21 cellular contexts compared by ENCODE assay signal in genomic region chr9:82957526-82958379, GRCh38.
DNase-seq lines count a peak whose midpoint lies in the region; ATAC-seq, FAIRE-seq and TF ChIP-seq lines count a peak whose summit lies in the region.
"Had no signal": no experiment of that assay in that cellular context is flagged by ENCODE, and none has a peak within 500 bp of the region (broad histone marks: within the 10 kb centered on the region; RNA-seq: fewer than 3 reads in every experiment).

No MANE protein-coding gene starts in this region.

- TF ChIP-seq RAD21 in neural cell (conservative IDR thresholded peaks at IDR 0.05): no peak

- no peaks in the 10 kb centered on the region for H3F3A ChIP-seq in neural cell (ENCODE audit: insufficient read depth, low read length, poor library complexity, severe bottlenecking)

- H3K9me2 ChIP-seq in neural cell (ENCODE audit: insufficient read depth, low read length): no peaks in the 10 kb centered on the region

- H3K9ac ChIP-seq in neural cell (ENCODE audit: low read length): no peak overlapping the region
- H3K9ac ChIP-seq: parathyroid adenoma had no signal

- ATAC-seq in GM21825 (IDR thresholded peaks at IDR 0.05; ENCODE audit: unreplicated experiment) (no peak), HG03442 (IDR thresholded peaks at IDR 0.05; ENCODE audit: unreplicated experiment) (no peak), HG02885 (IDR thresholded peaks at IDR 0.05; ENCODE audit: poor library complexity, unreplicated experiment) (no peak)
- ATAC-seq: T-helper 17 cell had no signal

- peak overlapping the region; percentile 37 for H3K27ac ChIP-seq in VCaP
- no peak overlapping the region for H3K27ac ChIP-seq in neural cell (ENCODE audit: low read length)
- H3K27ac ChIP-seq: left ventricle myocardium inferior, parathyroid adenoma, thoracic aorta had no signal

- no peak overlapping the region for H3K4me3 ChIP-seq in neural cell (ENCODE audit: low read length)
- H3K4me3 ChIP-seq: left ventricle myocardium inferior, smooth muscle cell, thoracic aorta had no signal

- H3K4me2 ChIP-seq in neural cell (ENCODE audit: low read length): no peak overlapping the region
- H3K4me2 ChIP-seq: smooth muscle cell had no signal

- no peak for FAIRE-seq in GM12892 (lab: Jason Lieb, UNC)
- FAIRE-seq: endometrium had no signal

- H3K36me3 ChIP-seq in neural cell (ENCODE audit: insufficient read depth, low read length): no peaks in the 10 kb centered on the region
- H3K36me3 ChIP-seq: left ventricle myocardium inferior, thoracic aorta had no signal

- no peaks in the 10 kb centered on the region for H3K27me3 ChIP-seq in neural cell (ENCODE audit: insufficient read depth, low read depth, low read length)

- no peak overlapping the region for H2AFZ ChIP-seq in neural cell (ENCODE audit: low read depth, low read length)
- H2AFZ ChIP-seq: parathyroid adenoma had no signal

- H3K79me2 ChIP-seq in neural cell (replicated peaks; ENCODE audit: insufficient read depth, low read length): no peaks in the 10 kb centered on the region
- H3K79me2 ChIP-seq: parathyroid adenoma had no signal

- TF ChIP-seq POLR2A in GM12892 (IDR thresholded peaks at IDR 0.05; ENCODE audit: low read depth, low read length): no peak

- TF ChIP-seq CTCF in VCaP (conservative IDR thresholded peaks at IDR 0.05) (no peak), neural cell (IDR thresholded peaks at IDR 0.05; ENCODE audit: poor library complexity, severe bottlenecking) (no peak)

- in situ Hi-C loops in G401 (cut with HindIII; ENCODE audit: low sequenced_read_pairs): no loop called here

- H3K9me3 ChIP-seq in neural cell (ENCODE audit: low read length): no peaks in the 10 kb centered on the region
- H3K9me3 ChIP-seq: left ventricle myocardium inferior, thoracic aorta had no signal

- no peak for TF ChIP-seq EP300 in neural cell (conservative IDR thresholded peaks at IDR 0.05; ENCODE audit: poor library complexity, severe bottlenecking)

- DNase-seq in G401 (ENCODE audit: low spot score) (peak; percentile 28), NCI-H1694 (lab: John Stamatoyannopoulos, UW) (peak; percentile 62), GM12892 (ENCODE audit: insufficient read length) (no peak)
- DNase-seq: activated effector memory CD4-positive, alpha-beta T cell treated with Interleukin-2 at 50 U/mL for 16 hours; DND-41; foreskin fibroblast; GOT3; Karpas-422; left ventricle myocardium inferior; NCI-H2029; NK-92 treated with Interleukin-12 subunit alpha and Interleukin-12 subunit beta, amount 100 ng/mL, for 24 hours; T-helper 17 cell had no signal

- no peaks in the 10 kb centered on the region for H4K20me1 ChIP-seq in neural cell (ENCODE audit: insufficient read depth)

TF ChIP-seq in neural cell, 6 proteins besides CTCF, POLR2A, EP300 and RAD21:
- TF ChIP-seq TAF1 (IDR thresholded peaks at IDR 0.05; ENCODE audit: low read depth) (no peak), REST (IDR thresholded peaks at IDR 0.05; ENCODE audit: borderline replicate concordance) (peak; percentile 45), POLR2AphosphoS5 (IDR thresholded peaks at IDR 0.05) (no peak), MXI1 (conservative IDR thresholded peaks at IDR 0.05; ENCODE audit: poor library complexity, severe bottlenecking) (no peak), EZH2 (IDR thresholded peaks at IDR 0.05; ENCODE audit: borderline replicate concordance, insufficient read depth, low read length, poor library complexity, severe bottlenecking) (no peak)
